Comparison of ENCODE assay signal across 8 cellular contexts in genomic region chr4:48109413-48110263, GRCh38. TPM values are rescaled to one million over a fixed set of nuclear protein-coding genes. Genes with fewer than 3 reads are reported as not detected.
DNase-seq lines count a peak whose midpoint lies in the region; ATAC-seq and TF ChIP-seq lines count a peak whose summit lies in the region.

No MANE protein-coding gene starts in this region.

- H3K27me3 ChIP-seq in cardiac muscle cell (no peaks in the 10 kb centered on the region), right cardiac atrium (ENCODE audit: control insufficient read depth, insufficient read depth) (no peaks in the 10 kb centered on the region)

- H3K36me3 ChIP-seq in cardiac muscle cell, result no peaks in the 10 kb centered on the region

- H3K27ac ChIP-seq in cardiac muscle cell (no peak overlapping the region), right cardiac atrium (ENCODE audit: low read length) (no peak overlapping the region)

- H3K4me3 ChIP-seq in cardiac muscle cell (no peak overlapping the region), right cardiac atrium (ENCODE audit: low read length) (no peak overlapping the region)

- WGBS in right cardiac atrium, result 59% methylated on average over 5 of the region's 5 CpGs

- H3K9me3 ChIP-seq in cardiac muscle cell (ENCODE audit: low read depth), result no peaks in the 10 kb centered on the region
- H3K9me3 ChIP-seq in right cardiac atrium (ENCODE audit: control insufficient read depth, low read length), result no peaks in the 10 kb centered on the region

- H3K27ac Mint-ChIP-seq in activated naive CD8-positive, alpha-beta T cell treated with anti-CD3 and anti-CD28 coated beads, Interleukin-2, amount 50 U/mL, for 24 hours, result peak overlapping the region; percentile 36

- H3K4me1 ChIP-seq in cardiac muscle cell (ENCODE audit: low read depth) (no peaks in the 10 kb centered on the region), right cardiac atrium (ENCODE audit: control insufficient read depth, insufficient read depth, low read length) (no peaks in the 10 kb centered on the region)

- H3K4me3 Mint-ChIP-seq in activated naive CD8-positive, alpha-beta T cell treated with anti-CD3 and anti-CD28 coated beads, Interleukin-2, amount 50 U/mL, for 24 hours, result no peak overlapping the region

- ATAC-seq in right cardiac atrium, result no peak
- ATAC-seq in activated naive CD8-positive, alpha-beta T cell treated with anti-CD3 and anti-CD28 coated beads, Interleukin-2, amount 50 U/mL, for 24 hours, result peak; percentile 70

- intact Hi-C loops in right cardiac atrium (cut with DNase I), result no loop called here

- peak; percentile 61 for TF ChIP-seq CTCF in cardiac muscle cell (IDR thresholded peaks at IDR 0.05; ENCODE audit: low read depth, low read length)

- no peaks in the 10 kb centered on the region for H3K27me3 Mint-ChIP-seq in activated naive CD8-positive, alpha-beta T cell treated with anti-CD3 and anti-CD28 coated beads, Interleukin-2, amount 50 U/mL, for 24 hours

- H3K4me1 Mint-ChIP-seq in activated naive CD8-positive, alpha-beta T cell treated with anti-CD3 and anti-CD28 coated beads, Interleukin-2, amount 50 U/mL, for 24 hours, result peaks cover 64% of the 10 kb centered on the region

- H3K36me3 Mint-ChIP-seq in activated naive CD8-positive, alpha-beta T cell treated with anti-CD3 and anti-CD28 coated beads, Interleukin-2, amount 50 U/mL, for 24 hours (ENCODE audit: low read depth), result peaks cover 6% of the 10 kb centered on the region

- H3K9me3 Mint-ChIP-seq in activated naive CD8-positive, alpha-beta T cell treated with anti-CD3 and anti-CD28 coated beads, Interleukin-2, amount 50 U/mL, for 24 hours, result no peaks in the 10 kb centered on the region

- DNase-seq in cardiac muscle cell (ENCODE audit: low read depth in 1 of 2, low spot score in 1 of 2) (peak; percentile 48 to 64), right cardiac atrium (no peak), HCEC 1CT (peak; percentile 13), NCI-H1092 treated with DMSO at 0.1 percent for 48 hours (lab: John Stamatoyannopoulos, UW) (peak; percentile 16), kidney glomerular epithelial cell (lab: John Stamatoyannopoulos, UW) (peak; percentile 51), cerebellar nuclear complex (lab: John Stamatoyannopoulos, UW) (no peak), putamen (ENCODE audit: low spot score) (no peak)
- no peak for DNase-seq in activated naive CD8-positive, alpha-beta T cell treated with anti-CD3 and anti-CD28 coated beads, Interleukin-2, amount 50 U/mL, for 24 hours

RNA-seq across cellular contexts. Expression of gene TXK, which starts 24.4 kb away (rescaled TPM):
- total RNA-seq in cardiac muscle cell (0.67 and 0.83 TPM in 2 replicates), right cardiac atrium (1 to 10 TPM in 2 of 4 donors, under 1 TPM in 2; 0.59 to 1.8 (median 0.87) TPM)
- polyA plus RNA-seq in cardiac muscle cell (0.93 TPM in 1 of 2 replicates, not detected in the other), right cardiac atrium (0.14 TPM)

Comparison
In these comparisons a context has a peak if more than half of its experiments do, and no peak if none do; other contexts are left out.
1. DNase-seq: peak in cardiac muscle cell (2 of 2), HCEC 1CT (single experiment), NCI-H1092 treated with DMSO at 0.1 percent for 48 hours (single experiment) and kidney glomerular epithelial cell (single experiment); none in right cardiac atrium (0 of 3), activated naive CD8-positive, alpha-beta T cell treated with anti-CD3 and anti-CD28 coated beads, Interleukin-2, amount 50 U/mL, for 24 hours (single experiment), cerebellar nuclear complex (0 of 2) and putamen (single experiment).